13 cellular contexts compared by ENCODE assay signal in genomic region chr2:118763797-118764196, GRCh38.
DNase-seq lines count a peak whose midpoint lies in the region; ATAC-seq and TF ChIP-seq lines count a peak whose summit lies in the region.
"Had no signal": no experiment of that assay in that cellular context is flagged by ENCODE, and none has a peak within 500 bp of the region (broad histone marks: within the 10 kb centered on the region; RNA-seq: fewer than 3 reads in every experiment).

No MANE protein-coding gene starts in this region.

- H3K79me2 ChIP-seq in mammary epithelial cell (ENCODE audit: insufficient read depth, low read length) = no peaks in the 10 kb centered on the region
- no peaks in the 10 kb centered on the region for H3K79me2 ChIP-seq in Karpas-422 (ENCODE audit: low read length)

- ATAC-seq in WTC11 (peak; percentile 96), GM19467 (IDR thresholded peaks at IDR 0.05; ENCODE audit: unreplicated experiment) (no peak)
- ATAC-seq: lower lobe of right lung, right cardiac atrium had no signal

- no peak for TF ChIP-seq CTCF in mammary epithelial cell (conservative IDR thresholded peaks at IDR 0.05 in 1 of 2, IDR thresholded peaks at IDR 0.05 in 1 of 2; ENCODE audit: extremely low read depth in 1 of 2, insufficient read depth in 1 of 2, low read depth in 1 of 2, low read length in 2 of 2)
- no peak for TF ChIP-seq CTCF in WTC11 (IDR thresholded peaks at IDR 0.05)

- H3K4me3 ChIP-seq in mammary epithelial cell (replicated peaks in 1 of 3; ENCODE audit: insufficient read depth in 1 of 3, low read depth in 2 of 3, low read length in 3 of 3) (no peak overlapping the region), Karpas-422 (ENCODE audit: low read length) (no peak overlapping the region)
- H3K4me3 ChIP-seq: lower lobe of right lung, SJCRH30 had no signal

- no peaks in the 10 kb centered on the region for H3K4me1 ChIP-seq in mammary epithelial cell (ENCODE audit: insufficient read depth, low read length)
- no peaks in the 10 kb centered on the region for H3K4me1 ChIP-seq in Karpas-422 (ENCODE audit: low read length)
- H3K4me1 ChIP-seq: lower lobe of right lung, SJCRH30 had no signal

- H3K27me3 Mint-ChIP-seq in WTC11 (ENCODE audit: low read depth) = peaks cover 45% of the 10 kb centered on the region

- H3K4me2 ChIP-seq in mammary epithelial cell (ENCODE audit: insufficient read depth, low read depth, low read length) = no peak overlapping the region
- H3K4me2 ChIP-seq in Karpas-422 (ENCODE audit: low read depth, low read length, poor library complexity, severe bottlenecking) = no peak overlapping the region

- CTCF ChIA-PET in mammary epithelial cell (lab: Charles Lee; ENCODE audit: low non-redundant PET) (no interaction called here), WTC11 (lab: Charles Lee) (interaction anchor here (1.1 to 2.6 kb wide), 3 partner anchors 11 to 95 kb away, joined by 3 to 24 read pairs (median 4); no protein-coding TSS in a partner anchor)

- no peak overlapping the region for H3K27ac Mint-ChIP-seq in WTC11
- H3K27ac Mint-ChIP-seq: activated naive CD8-positive, alpha-beta T cell treated with anti-CD3 and anti-CD28 coated beads for 36 hours had no signal

- H4K20me1 ChIP-seq in mammary epithelial cell (ENCODE audit: insufficient read depth, low read length) (no peaks in the 10 kb centered on the region), Karpas-422 (ENCODE audit: insufficient read depth, low read depth, low read length) (no peaks in the 10 kb centered on the region)

- H3K9me2 ChIP-seq in Karpas-422 (replicated peaks; ENCODE audit: insufficient read depth, low read length) = no peaks in the 10 kb centered on the region

- H3K27ac ChIP-seq in mammary epithelial cell (ENCODE audit: insufficient read depth, low read depth, low read length) (no peak overlapping the region), Karpas-422 (ENCODE audit: low read length) (no peak overlapping the region)
- H3K27ac ChIP-seq: lower lobe of right lung, SJCRH30 had no signal

- no peaks in the 10 kb centered on the region for H3K9me3 Mint-ChIP-seq in WTC11
- H3K9me3 Mint-ChIP-seq: activated naive CD8-positive, alpha-beta T cell treated with anti-CD3 and anti-CD28 coated beads for 36 hours had no signal

- H3K9ac ChIP-seq in mammary epithelial cell (ENCODE audit: insufficient read depth, low read length) (no peak overlapping the region), Karpas-422 (ENCODE audit: low read length) (no peak overlapping the region)

- H3K9me3 ChIP-seq in mammary epithelial cell (replicated peaks; ENCODE audit: insufficient read depth, low read length) = no peaks in the 10 kb centered on the region
- no peaks in the 10 kb centered on the region for H3K9me3 ChIP-seq in Karpas-422 (ENCODE audit: low read length)
- H3K9me3 ChIP-seq: lower lobe of right lung, SJCRH30 had no signal

- BruUV-seq in mammary epithelial cell (replicated peaks; lab: Mats Ljungman, UMichigan) = no TSS peak

- H3K4me3 Mint-ChIP-seq in WTC11 = no peak overlapping the region
- H3K4me3 Mint-ChIP-seq: activated naive CD8-positive, alpha-beta T cell treated with anti-CD3 and anti-CD28 coated beads for 36 hours had no signal

- peaks cover 13% of the 10 kb centered on the region for H3K4me1 Mint-ChIP-seq in WTC11
- H3K4me1 Mint-ChIP-seq: activated naive CD8-positive, alpha-beta T cell treated with anti-CD3 and anti-CD28 coated beads for 36 hours had no signal

- 78% methylated on average over 10 of the region's 12 CpGs for WGBS in mammary epithelial cell (ENCODE audit: low coverage, missing lambda C conversion rate)

- H3K36me3 ChIP-seq in mammary epithelial cell (ENCODE audit: insufficient read depth, low read length) = no peaks in the 10 kb centered on the region
- H3K36me3 ChIP-seq in Karpas-422 (ENCODE audit: insufficient read depth, low read length) = no peaks in the 10 kb centered on the region
- H3K36me3 ChIP-seq: lower lobe of right lung, SJCRH30 had no signal

- intact Hi-C loops in mammary epithelial cell (cut with micrococcal nuclease) = no loop called here

- POLR2A ChIA-PET in WTC11 (lab: Charles Lee) = no interaction called here

- H3K36me3 Mint-ChIP-seq in WTC11 = no peaks in the 10 kb centered on the region
- H3K36me3 Mint-ChIP-seq: activated naive CD8-positive, alpha-beta T cell treated with anti-CD3 and anti-CD28 coated beads for 36 hours had no signal

- in situ Hi-C loops in T47D (cut with HindIII; ENCODE audit: low pct_unique_long_range_greater_than_20kb, low sequenced_read_pairs) = no loop called here
- in situ Hi-C loops in mammary epithelial cell (cut with MboI; ENCODE audit: low sequenced_read_pairs in 2 of 2) = no loop called here
- in situ Hi-C loops in G401 (cut with HindIII; ENCODE audit: low sequenced_read_pairs) = no loop called here

- H3K27me3 ChIP-seq in mammary epithelial cell (ENCODE audit: insufficient read depth, low read length) (no peaks in the 10 kb centered on the region), Karpas-422 (ENCODE audit: low read length) (no peaks in the 10 kb centered on the region; the same call in 1 of the 2 replicates)
- H3K27me3 ChIP-seq: SJCRH30 had no signal

- dilution Hi-C loops in mammary epithelial cell (cut with HindIII; ENCODE audit: low sequenced_read_pairs) = no loop called here

- H2AFZ ChIP-seq in mammary epithelial cell (ENCODE audit: low read depth, low read length) (no peak overlapping the region), Karpas-422 (ENCODE audit: low read length) (no peak overlapping the region)

- peak; percentile 26 to 40 for DNase-seq in T47D (ENCODE audit: low read depth in 1 of 2, low spot score in 1 of 2)
- no peak for DNase-seq in mammary epithelial cell
- peak; percentile 40 for DNase-seq in WTC11 (ENCODE audit: low spot score)
- DNase-seq in iPS-NIHi7 (ENCODE audit: extremely low spot score) = peak; percentile 85
- no peak for DNase-seq in occipital lobe (lab: John Stamatoyannopoulos, UW)
- no peak for DNase-seq in Karpas-422
- DNase-seq in G401 (ENCODE audit: low spot score) = no peak
- DNase-seq: activated CD4-positive, alpha-beta T cell treated with anti-CD3 and anti-CD28 coated beads, Interleukin-2, amount 50 U/mL, for 48 hours; activated naive CD8-positive, alpha-beta T cell treated with anti-CD3 and anti-CD28 coated beads for 36 hours; lower lobe of right lung; SJCRH30 had no signal

TF ChIP-seq in WTC11, 78 proteins besides CTCF, POLR2A, EP300 and RAD21:
- TF ChIP-seq TEAD4 (CRISPR knock-in tag; IDR thresholded peaks at IDR 0.05) (no peak), MAX (CRISPR knock-in tag; IDR thresholded peaks at IDR 0.05) (no peak)

Comparison
In these comparisons a context has a peak if more than half of its experiments do, and no peak if none do; other contexts are left out.
1. DNase-seq: peak in T47D (2 of 2), WTC11 (single experiment) and iPS-NIHi7 (single experiment); none in mammary epithelial cell (single experiment), occipital lobe (single experiment), Karpas-422 (single experiment) and G401 (single experiment).